15 cellular contexts compared by ENCODE assay signal in genomic region chr14:95464103-95464502, GRCh38. TPM values are rescaled to one million over a fixed set of nuclear protein-coding genes. Genes with fewer than 3 reads are reported as not detected.
DNase-seq lines count a peak whose midpoint lies in the region; ATAC-seq, FAIRE-seq and TF ChIP-seq lines count a peak whose summit lies in the region.
"Had no signal": no experiment of that assay in that cellular context is flagged by ENCODE, and none has a peak within 500 bp of the region (broad histone marks: within the 10 kb centered on the region; RNA-seq: fewer than 3 reads in every experiment).

No MANE protein-coding gene starts in this region.

- peaks cover 75% of the 10 kb centered on the region for H3K36me3 Mint-ChIP-seq in activated naive CD4-positive, alpha-beta T cell treated with anti-CD3 and anti-CD28 coated beads, Interleukin-2, amount 10 ng/mL, durations not matched to agents 7 days and 5 days

- CTCF ChIA-PET in activated naive CD4-positive, alpha-beta T cell treated with anti-CD3 and anti-CD28 coated beads, Interleukin-2, amount 10 ng/mL, durations not matched to agents 7 days and 5 days (lab: Charles Lee) = interaction anchor here (1.1 to 3.9 kb wide), 4 partner anchors 12 to 63 kb away, joined by 4 to 19 read pairs (median 7); no protein-coding TSS in a partner anchor
- CTCF ChIA-PET in GM12878 (lab: Yijun Ruan, JAX) (interaction anchor here (0.6 to 1.9 kb wide), 8 partner anchors 11 to 63 kb away, joined by 3 to 16 read pairs (median 4); no protein-coding TSS in a partner anchor), PC-3 (lab: Charles Lee) (no interaction called here)

- H4K20me1 ChIP-seq in OCI-LY3 (ENCODE audit: insufficient read depth, low read length) (no peaks in the 10 kb centered on the region; the same call in 1 of the 2 replicates), GM12878 (ENCODE audit: control insufficient read depth, insufficient read depth) (no peaks in the 10 kb centered on the region), PC-3 (ENCODE audit: low read length) (no peaks in the 10 kb centered on the region)

- no peak for DNase-seq in activated naive CD4-positive, alpha-beta T cell treated with anti-CD3 and anti-CD28 coated beads, Interleukin-2, amount 10 ng/mL, durations not matched to agents 7 days and 5 days
- no peak for DNase-seq in activated naive CD4-positive, alpha-beta T cell treated with Interleukin-2 at 50 U/mL for 16 hours
- no peak for DNase-seq in GM12878 (ENCODE audit: low read depth, low spot score)
- DNase-seq in mucosa of gallbladder (ENCODE audit: low spot score) = no peak
- no peak for DNase-seq in PC-3
- DNase-seq in HPDE6-E6E7 (ENCODE audit: extremely low spot score) = no peak
- DNase-seq: stimulated activated CD4-positive, alpha-beta T cell treated with anti-CD3 and anti-CD28 coated beads, Interleukin-15, amount 100 ng/mL, for 24 hours; upper lobe of left lung had no signal

- FAIRE-seq in GM12878 (lab: Jason Lieb, UNC) = no peak
- FAIRE-seq: RCC 7860 had no signal

- TF ChIP-seq RAD21 in GM12878 (IDR thresholded peaks at IDR 0.05; ENCODE audit: insufficient read depth, low read depth, low read length) = no peak

- WGBS in GM12878 (ENCODE audit: insufficient coverage, insufficient replicate concordance, low lambda C conversion rate, missing lambda C conversion rate) = 56% methylated on average over 6 of the region's 6 CpGs

- H3K27me3 ChIP-seq in OCI-LY3 (ENCODE audit: low read depth, low read length) = no peaks in the 10 kb centered on the region
- no peaks in the 10 kb centered on the region for H3K27me3 ChIP-seq in GM12878 (replicated peaks in 1 of 2; ENCODE audit: control insufficient read depth in 2 of 2, insufficient read depth in 2 of 2, low read length in 1 of 2)
- H3K27me3 ChIP-seq in subcutaneous abdominal adipose tissue (ENCODE audit: control insufficient read depth in 5 of 5, insufficient read depth in 4 of 5, low read length in 5 of 5) = no peaks in the 10 kb centered on the region
- H3K27me3 ChIP-seq in PC-3 (ENCODE audit: low read length) = no peaks in the 10 kb centered on the region
- H3K27me3 ChIP-seq: heart left ventricle, upper lobe of left lung had no signal

- H3K9ac ChIP-seq in OCI-LY3 (ENCODE audit: low read length) (peak overlapping the region; percentile 38; the same call in 1 of the 2 replicates), GM12878 (ENCODE audit: control insufficient read depth, insufficient read depth, low read length) (no peak overlapping the region), subcutaneous abdominal adipose tissue (ENCODE audit: low read length in 5 of 5) (peak overlapping the region in 1 of 5 donors; percentile 25), PC-3 (ENCODE audit: low read length) (no peak overlapping the region)

- H3K36me3 ChIP-seq in OCI-LY3 (replicated peaks; ENCODE audit: low read depth, low read length) = peaks cover 51% of the 10 kb centered on the region
- H3K36me3 ChIP-seq in GM12878 (ENCODE audit: control insufficient read depth in 2 of 2, insufficient read depth in 2 of 2, low read length in 1 of 2) = peaks cover 29 to 34% of the 10 kb centered on the region in 2 experiments; a peak in 3 of 4 replicates
- peaks cover 0 to 78% (median 61%) of the 10 kb centered on the region in 5 donors for H3K36me3 ChIP-seq in subcutaneous abdominal adipose tissue (ENCODE audit: control insufficient read depth in 5 of 5, insufficient read depth in 5 of 5, low read length in 5 of 5)
- no peaks in the 10 kb centered on the region for H3K36me3 ChIP-seq in PC-3 (ENCODE audit: low read depth, low read length)

- H3K9me3 ChIP-seq in OCI-LY3 (ENCODE audit: insufficient read depth, low read length) = no peaks in the 10 kb centered on the region
- H3K9me3 ChIP-seq in GM12878 (replicated peaks; ENCODE audit: control insufficient read depth, insufficient read depth, low read length) = no peaks in the 10 kb centered on the region
- H3K9me3 ChIP-seq in subcutaneous abdominal adipose tissue (ENCODE audit: control insufficient read depth in 5 of 5, low read length in 5 of 5) = no peaks in the 10 kb centered on the region
- no peaks in the 10 kb centered on the region for H3K9me3 ChIP-seq in PC-3 (ENCODE audit: low read length)
- H3K9me3 ChIP-seq: esophagus muscularis mucosa, heart left ventricle, upper lobe of left lung had no signal

- H3K4me2 ChIP-seq in OCI-LY3 (ENCODE audit: low read length) (peak overlapping the region; percentile 65), GM12878 (ENCODE audit: control insufficient read depth, insufficient read depth) (no peak overlapping the region), PC-3 (ENCODE audit: low read length) (no peak overlapping the region)

- TF ChIP-seq EP300 in GM12878 (IDR thresholded peaks at IDR 0.05; ENCODE audit: borderline replicate concordance in 1 of 2, control insufficient read depth in 1 of 2, low read depth in 2 of 2, low read length in 2 of 2) = no peak

- peaks cover 55% of the 10 kb centered on the region for H3K4me1 Mint-ChIP-seq in activated naive CD4-positive, alpha-beta T cell treated with anti-CD3 and anti-CD28 coated beads, Interleukin-2, amount 10 ng/mL, durations not matched to agents 7 days and 5 days

- peak overlapping the region; percentile 98 for H3K27ac Mint-ChIP-seq in activated naive CD4-positive, alpha-beta T cell treated with anti-CD3 and anti-CD28 coated beads, Interleukin-2, amount 10 ng/mL, durations not matched to agents 7 days and 5 days
- H3K27ac Mint-ChIP-seq: progenitor cell of endocrine pancreas had no signal

- no peaks in the 10 kb centered on the region for H3F3A ChIP-seq in PC-3 (ENCODE audit: low read length, unreplicated experiment)

- H2AFZ ChIP-seq in OCI-LY3 (ENCODE audit: low read depth, low read length) = no peak overlapping the region
- H2AFZ ChIP-seq in GM12878 (ENCODE audit: control insufficient read depth, low read depth, low read length) = no peak overlapping the region
- H2AFZ ChIP-seq in PC-3 (ENCODE audit: low read length) = no peak overlapping the region

- peak overlapping the region; percentile 19 for H3K4me3 ChIP-seq in OCI-LY3 (ENCODE audit: low read length)
- no peak overlapping the region for H3K4me3 ChIP-seq in GM12878
- H3K4me3 ChIP-seq in subcutaneous abdominal adipose tissue (ENCODE audit: low read depth in 1 of 5, low read length in 5 of 5) = no peak overlapping the region
- H3K4me3 ChIP-seq in PC-3 (ENCODE audit: low read length) = no peak overlapping the region
- H3K4me3 ChIP-seq: coronary artery, esophagus muscularis mucosa, heart left ventricle, upper lobe of left lung had no signal

- ATAC-seq in GM12878 (peak; percentile 20; the same call in 2 of the 3 replicates), PC-3 (no peak)

- intact Hi-C loops in GM12878 (cut with micrococcal nuclease; ENCODE audit: unreplicated experiment) = no loop called here
- intact Hi-C loops in PC-3 (cut with micrococcal nuclease) = no loop called here

- SMC1A ChIA-PET in GM12878 (lab: Charles Lee; ENCODE audit: uncharacterized antibody, unreplicated experiment) = interaction anchor here (0.7 to 2.8 kb wide), 5 partner anchors 9 to 62 kb away, joined by 3 to 12 read pairs (median 4); no protein-coding TSS in a partner anchor

- no peaks in the 10 kb centered on the region for H3K27me3 Mint-ChIP-seq in activated naive CD4-positive, alpha-beta T cell treated with anti-CD3 and anti-CD28 coated beads, Interleukin-2, amount 10 ng/mL, durations not matched to agents 7 days and 5 days

- RAD21 ChIA-PET in GM12878 (lab: Charles Lee; ENCODE audit: unreplicated experiment) = interaction anchor here (0.9 to 1.5 kb wide), 4 partner anchors 40 to 70 kb away, joined by 3 to 6 read pairs (median 4); partner anchors contain the start of gene GLRX5

- H3K4me1 ChIP-seq in OCI-LY3 (ENCODE audit: low read length) (peaks cover 37% of the 10 kb centered on the region), GM12878 (ENCODE audit: control insufficient read depth, insufficient read depth, low read length) (peaks cover 16% of the 10 kb centered on the region), subcutaneous abdominal adipose tissue (ENCODE audit: control insufficient read depth in 5 of 5, insufficient read depth in 5 of 5, low read length in 5 of 5) (peaks cover 10 to 64% (median 64%) of the 10 kb centered on the region in 5 donors), PC-3 (ENCODE audit: insufficient read depth, low read length) (no peaks in the 10 kb centered on the region; the same call in 1 of the 2 replicates)

- no TSS peak for BruUV-seq in GM12878 (replicated peaks; lab: Mats Ljungman, UMichigan)
- BruUV-seq in PC-3 (replicated peaks; lab: Mats Ljungman, UMichigan) = no TSS peak

- POLR2A ChIA-PET in GM12878 (lab: Charles Lee) = interaction anchor here (0.6 to 2.1 kb wide), 3 partner anchors 15 to 29 kb away, joined by 3 to 4 read pairs (median 4); no protein-coding TSS in a partner anchor
- POLR2A ChIA-PET in PC-3 (lab: Charles Lee; ENCODE audit: unreplicated experiment) = no interaction called here

- TF ChIP-seq POLR2A in GM12878 (IDR thresholded peaks at IDR 0.05; ENCODE audit: low read depth, low read length) = no peak

- H3K27ac ChIP-seq in OCI-LY3 (ENCODE audit: low read length) (peak overlapping the region; percentile 82), GM12878 (ENCODE audit: control insufficient read depth, insufficient read depth) (0 out of 2 replicates have a peak overlapping the region, but pooled peaks have one; percentile 5), subcutaneous abdominal adipose tissue (ENCODE audit: low read depth, low read length) (peak overlapping the region; percentile 63), PC-3 (ENCODE audit: low read length) (no peak overlapping the region)
- H3K27ac ChIP-seq: coronary artery, esophagus muscularis mucosa, upper lobe of left lung had no signal

- TF ChIP-seq CTCF in OCI-LY3 (IDR thresholded peaks at IDR 0.05; ENCODE audit: low read depth, low read length) (no peak), GM12878 (IDR thresholded peaks at IDR 0.05 in 2 of 3, conservative IDR thresholded peaks at IDR 0.05 in 1 of 3; ENCODE audit: control insufficient read depth in 2 of 3, extremely low read depth in 1 of 3, insufficient read depth in 1 of 3, low read depth in 3 of 3, low read length in 3 of 3) (no peak), PC-3 (conservative IDR thresholded peaks at IDR 0.05; ENCODE audit: low read depth, low read length) (no peak)

- H3K9me2 ChIP-seq in PC-3 (replicated peaks; ENCODE audit: low read length) = no peaks in the 10 kb centered on the region

- in situ Hi-C loops in GM12878 (cut with MboI) = no loop called here

- H3K79me2 ChIP-seq in OCI-LY3 (ENCODE audit: low read length) (no peaks in the 10 kb centered on the region), GM12878 (ENCODE audit: control insufficient read depth, insufficient read depth, low read length) (no peaks in the 10 kb centered on the region), PC-3 (ENCODE audit: low read length) (no peaks in the 10 kb centered on the region)

- H3K9me3 Mint-ChIP-seq in activated naive CD4-positive, alpha-beta T cell treated with anti-CD3 and anti-CD28 coated beads, Interleukin-2, amount 10 ng/mL, durations not matched to agents 7 days and 5 days = no peaks in the 10 kb centered on the region

- peak overlapping the region; percentile 17 for H3K4me3 Mint-ChIP-seq in activated naive CD4-positive, alpha-beta T cell treated with anti-CD3 and anti-CD28 coated beads, Interleukin-2, amount 10 ng/mL, durations not matched to agents 7 days and 5 days

RNA-seq across cellular contexts. Expression of gene SYNE3, which starts 52.3 kb away (rescaled TPM):
- 85.2 and 87.1 TPM in 2 replicates for total RNA-seq in GM12878 (2013; cell fraction: nucleolus; rRNA removed)
- total RNA-seq in GM12878 (2014; rRNA removed) = 18.5 and 20.0 TPM in 2 replicates
- 16.2 and 16.7 TPM in 2 replicates for total RNA-seq in GM12878 (2014; rRNA removed; fragmentation: Illumina TruSeq; extraction: Trizol)
- 40.0 and 44.1 TPM in 2 replicates for total RNA-seq in GM12878 (2021)
- polyA plus RNA-seq in GM12878 (2011; ENCODE audit: low read depth) = 3.2 TPM
- 9.2 and 13.7 TPM in 2 replicates for polyA plus RNA-seq in GM12878 (2011; rRNA removed)
- polyA plus RNA-seq in GM12878 (2011; cell fraction: cytosol; rRNA removed) = 8.8 and 9.1 TPM in 2 replicates
- polyA plus RNA-seq in GM12878 (2011; cell fraction: nucleus; rRNA removed) = 35.2 and 47.8 TPM in 2 replicates
- polyA plus RNA-seq in GM12878 (2012) = 5.3 and 5.8 TPM in 2 replicates
- polyA plus RNA-seq in GM12878 (2014; fragmentation: Illumina TruSeq; extraction: Trizol) = 11.4 and 12.9 TPM in 2 replicates
- 1 to 10 TPM; 1.4 TPM for polyA plus RNA-seq in GM12878 (2014; fragmentation: Nextera tagmentation; extraction: Ambion mirVana)
- polyA plus RNA-seq in GM12878 (2014; rRNA removed) = 16.3 and 17.2 TPM in 2 replicates
- polyA plus RNA-seq in GM12878 (2016; fragmentation: Nextera tagmentation; extraction: Ambion mirVana) = 10 to 100 TPM; 11.6 to 13.0 TPM
- polyA minus RNA-seq in GM12878 (2011; rRNA and poly(A)+ RNA removed) = 23.6 and 27.6 TPM in 2 replicates
- polyA minus RNA-seq in GM12878 (2011; cell fraction: cytosol; rRNA and poly(A)+ RNA removed) = 11.1 and 11.3 TPM in 2 replicates
- polyA minus RNA-seq in GM12878 (2011; cell fraction: nucleus; rRNA and poly(A)+ RNA removed) = 21.9 and 38.7 TPM in 2 replicates
- total RNA-seq in mucosa of gallbladder = 9.5 TPM
- total RNA-seq in PC-3 (2014; rRNA removed) = 1.2 and 3.5 TPM in 2 replicates
